8 cellular contexts compared by ENCODE assay signal in genomic region chr7:40133561-40134427, GRCh38. TPM values are rescaled to one million over a fixed set of nuclear protein-coding genes. Genes with fewer than 3 reads are reported as not detected.
DNase-seq lines count a peak whose midpoint lies in the region; ATAC-seq and TF ChIP-seq lines count a peak whose summit lies in the region.

No MANE protein-coding gene starts in this region.

- H3K9me3 ChIP-seq in OCI-LY1 (ENCODE audit: low read length) (no peaks in the 10 kb centered on the region), colonic mucosa (no peaks in the 10 kb centered on the region), upper lobe of right lung (no peaks in the 10 kb centered on the region)

- H2AFZ ChIP-seq in OCI-LY1 (ENCODE audit: low read length), result no peak overlapping the region

- peaks cover 47% of the 10 kb centered on the region for H3K79me2 ChIP-seq in OCI-LY1 (ENCODE audit: insufficient read depth, low read length)

- H3K4me1 ChIP-seq in OCI-LY1 (ENCODE audit: insufficient read depth, low read length, severe bottlenecking), result peaks cover 25% of the 10 kb centered on the region
- no peaks in the 10 kb centered on the region for H3K4me1 ChIP-seq in colonic mucosa
- H3K4me1 ChIP-seq in upper lobe of right lung, result peaks cover 29% of the 10 kb centered on the region

- H3F3A ChIP-seq in OCI-LY1 (ENCODE audit: insufficient read depth, low read length), result no peaks in the 10 kb centered on the region

- H3K4me2 ChIP-seq in OCI-LY1 (ENCODE audit: low read length), result peak overlapping the region; percentile 63

- peak overlapping the region; percentile 87 for H3K9ac ChIP-seq in OCI-LY1 (ENCODE audit: low read length)
- H3K9ac ChIP-seq in colonic mucosa (ENCODE audit: low read depth in 2 of 2, low read length in 2 of 2), result peak overlapping the region; percentile 92 to 97

- TF ChIP-seq POLR2A in lower leg skin (IDR thresholded peaks at IDR 0.05), result no peak

- 0 out of 2 replicates have a peak, but pooled peaks cover 3% of the 10 kb centered on the region for H4K20me1 ChIP-seq in OCI-LY1 (ENCODE audit: insufficient read depth, low read length)

- peak; percentile 2 for ATAC-seq in HG02623 (IDR thresholded peaks at IDR 0.05; ENCODE audit: unreplicated experiment)
- ATAC-seq in upper lobe of right lung, result peak; percentile 73

- 1% methylated on average over 33 to 34 of the region's 36 CpGs for WGBS in lower leg skin, 2 donors

- H3K36me3 ChIP-seq in OCI-LY1 (ENCODE audit: insufficient read depth, low read length), result peaks cover 34% of the 10 kb centered on the region
- H3K36me3 ChIP-seq in colonic mucosa, result no peaks in the 10 kb centered on the region
- peaks cover 4% of the 10 kb centered on the region for H3K36me3 ChIP-seq in upper lobe of right lung

- no peaks in the 10 kb centered on the region for H3K9me2 ChIP-seq in OCI-LY1 (ENCODE audit: low read depth, low read length)

- H3K27ac ChIP-seq in OCI-LY1 (ENCODE audit: low read depth, low read length, poor library complexity, severe bottlenecking), result peak overlapping the region; percentile 67
- peak overlapping the region; percentile 89 for H3K27ac ChIP-seq in colonic mucosa
- peak overlapping the region; percentile 92 for H3K27ac ChIP-seq in upper lobe of right lung

- no peak for TF ChIP-seq CTCF in OCI-LY1 (IDR thresholded peaks at IDR 0.05; ENCODE audit: low read length)
- no peak for TF ChIP-seq CTCF in colonic mucosa (IDR thresholded peaks at IDR 0.05)
- no peak for TF ChIP-seq CTCF in lower leg skin (IDR thresholded peaks at IDR 0.05)
- no peak for TF ChIP-seq CTCF in upper lobe of right lung (IDR thresholded peaks at IDR 0.05)

- no peaks in the 10 kb centered on the region; the same call in 1 of the 2 replicates for H3K27me3 ChIP-seq in OCI-LY1 (ENCODE audit: insufficient read depth, low read length)
- H3K27me3 ChIP-seq in colonic mucosa, result no peaks in the 10 kb centered on the region
- H3K27me3 ChIP-seq in upper lobe of right lung, result no peaks in the 10 kb centered on the region

- H3K4me3 ChIP-seq in OCI-LY1 (ENCODE audit: low read depth, low read length, poor library complexity, severe bottlenecking), result peak overlapping the region; percentile 84
- peak overlapping the region; percentile 93 for H3K4me3 ChIP-seq in colonic mucosa
- peak overlapping the region; percentile 93 for H3K4me3 ChIP-seq in lower leg skin (ENCODE audit: low read depth, poor library complexity, severe bottlenecking)
- peak overlapping the region; percentile 97 for H3K4me3 ChIP-seq in upper lobe of right lung

- intact Hi-C loops in colonic mucosa (cut with DNase I) (no loop called here), lower leg skin (cut with DNase I; ENCODE audit: low total_unique reads) (no loop called here), upper lobe of right lung (cut with DNase I) (no loop called here)

- peak; percentile 7 for DNase-seq in activated CD8-positive, alpha-beta memory T cell treated with anti-CD3 and anti-CD28 coated beads, Interleukin-2, amount 50 U/mL, for 1 hour (ENCODE audit: extremely low read depth)
- no peak for DNase-seq in activated CD8-positive, alpha-beta memory T cell treated with anti-CD3 and anti-CD28 coated beads for 24 hours
- DNase-seq in colonic mucosa (no peak), lower leg skin (ENCODE audit: low spot score in 2 of 2) (peak in 1 of 2 donors; percentile 88), upper lobe of right lung (no peak), NCI-H69 (lab: John Stamatoyannopoulos, UW) (no peak)

RNA-seq across cellular contexts. Expression of gene MPLKIP, which starts 0.6 kb away (rescaled TPM):
- 10 to 100 TPM; 50.4 to 54.3 TPM for total RNA-seq in colonic mucosa
- 10 to 100 TPM; 41.3 to 78.0 (median 50.3) TPM for total RNA-seq in lower leg skin
- total RNA-seq in upper lobe of right lung, result 29.7 TPM

RNA-seq across cellular contexts. Expression of gene SUGCT, which starts 1.0 kb away (rescaled TPM):
- total RNA-seq in colonic mucosa (10 to 100 TPM in 1 of 2 donors, 1 to 10 TPM in 1; 3.6 to 15.1 TPM), lower leg skin (1 to 10 TPM in 1 of 4 donors, under 1 TPM in 2, not detected in 1; 0.49 to 1.6 (median 0.59) TPM), upper lobe of right lung (4.1 TPM)
